23 cellular contexts compared by ENCODE assay signal in the genomic region with DNA sequence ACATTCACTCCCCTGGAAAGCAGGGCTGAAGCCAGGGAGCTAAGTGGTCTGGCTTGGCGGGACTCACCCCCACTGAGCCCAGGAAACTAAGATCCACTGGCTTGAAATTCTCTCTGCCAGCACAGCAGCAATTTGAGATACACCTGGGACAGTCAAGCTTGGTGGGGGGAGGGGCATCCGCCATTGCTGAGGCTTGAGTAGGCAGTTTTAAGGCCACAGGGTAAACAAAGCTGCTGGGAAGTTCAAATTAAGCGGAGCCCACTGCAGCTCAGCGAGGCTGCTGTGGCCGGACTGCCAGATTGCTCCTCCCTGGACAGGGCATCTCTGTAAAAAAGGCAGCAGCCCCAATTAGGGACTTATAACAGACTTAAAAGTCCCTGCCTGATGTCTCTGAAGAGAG.
"Had no signal": no experiment of that assay in that cellular context is flagged by ENCODE, and none has a peak within 500 bp of the region (broad histone marks: within the 10 kb centered on the region; RNA-seq: fewer than 3 reads in every experiment).

No MANE protein-coding gene starts in this region.

- H3K4me2 ChIP-seq: neural progenitor cell, smooth muscle cell had no signal

- H3K4me1 ChIP-seq: colonic mucosa, lower lobe of right lung, neural progenitor cell, sigmoid colon, stomach, suprapubic skin, tibial nerve had no signal

- H3K27ac ChIP-seq: colonic mucosa, dorsolateral prefrontal cortex, lower lobe of right lung, neural progenitor cell, sigmoid colon, stomach, suprapubic skin, tibial nerve had no signal

- H3K9ac ChIP-seq: neural progenitor cell had no signal

- H3K36me3 ChIP-seq: colonic mucosa, lower lobe of right lung, neural progenitor cell, sigmoid colon, stomach, suprapubic skin, tibial nerve had no signal

- ATAC-seq: lower lobe of right lung; stimulated activated memory B cell treated with anti-CD40 and anti-IgM and Interleukin-4, amounts not matched to agents 10 μg/mL and 1 μg/mL and 100 μg/mL, for 72 hours had no signal

- H3K4me3 ChIP-seq: colonic mucosa, dorsolateral prefrontal cortex, lower lobe of right lung, neural progenitor cell, sigmoid colon, smooth muscle cell, stomach, suprapubic skin, tibial nerve had no signal

- H3K9me3 ChIP-seq: colonic mucosa, lower lobe of right lung, sigmoid colon, suprapubic skin had no signal

- H3K27me3 ChIP-seq: colonic mucosa, dorsolateral prefrontal cortex, neural progenitor cell, sigmoid colon, stomach, suprapubic skin, tibial nerve had no signal

- H2AFZ ChIP-seq: neural progenitor cell had no signal

- FAIRE-seq: bronchial epithelial cell, kidney had no signal

- DNase-seq: activated CD4-positive, alpha-beta T cell treated with anti-CD3 and anti-CD28 coated beads for 4 hours; activated CD4-positive, alpha-beta T cell treated with anti-CD3 and anti-CD28 coated beads, Interleukin-2, amount 50 U/mL, for 48 hours; activated CD4-positive, CD25-positive, alpha-beta regulatory T cell; activated CD8-positive, alpha-beta memory T cell treated with anti-CD3 and anti-CD28 coated beads, Interleukin-2, amount 50 U/mL, for 48 hours; activated effector memory CD4-positive, alpha-beta T cell treated with Interleukin-2 at 50 U/mL for 16 hours; activated naive CD4-positive, alpha-beta T cell treated with anti-CD3 and anti-CD28 coated beads, Interleukin-2, amount 10 ng/mL, durations not matched to agents 7 days and 5 days; activated T-cell treated with anti-CD3 and anti-CD28 coated beads, Interleukin-2, amount 50 U/mL, for 48 hours; amygdala; colonic mucosa; dorsolateral prefrontal cortex; kidney; lower lobe of right lung; naive B cell; sigmoid colon; stimulated activated CD4-positive, alpha-beta T cell treated with anti-CD3 and anti-CD28 coated beads, Interleukin-15, amount 100 ng/mL, for 24 hours; stomach; T1000 had no signal
